Comparison of ENCODE assay signal across 27 cellular contexts in the genomic region with DNA sequence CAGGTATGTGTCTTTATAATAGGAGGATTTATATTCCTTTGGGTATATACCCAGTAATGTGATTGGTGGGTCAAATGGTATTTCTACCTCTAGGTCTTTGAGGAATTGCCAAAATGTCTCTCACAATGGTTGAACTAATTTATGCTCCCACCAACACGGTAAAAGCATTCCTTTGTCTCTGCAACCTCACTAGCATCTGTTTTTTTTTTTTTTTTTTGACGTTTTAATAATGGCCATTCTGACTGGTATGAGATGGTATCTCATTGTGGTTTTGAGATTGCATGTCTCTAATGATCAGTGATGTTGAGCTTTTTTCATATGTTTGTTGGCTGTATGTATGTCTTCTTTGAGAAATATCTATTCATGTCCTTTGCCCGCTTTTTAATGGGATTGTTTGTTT.
DNase-seq lines count a peak whose midpoint lies in the region; ATAC-seq and TF ChIP-seq lines count a peak whose summit lies in the region.
"Had no signal": no experiment of that assay in that cellular context is flagged by ENCODE, and none has a peak within 500 bp of the region (broad histone marks: within the 10 kb centered on the region; RNA-seq: fewer than 3 reads in every experiment).

No MANE protein-coding gene starts in this region.

- POLR2A ChIA-PET in SK-N-SH (lab: Yijun Ruan, JAX), result no interaction called here

- ATAC-seq in SK-N-SH treated with all-trans-retinoic acid at 6 μM for 48 hours, result no peak
- ATAC-seq: A549; CD8-positive, alpha-beta T cell had no signal

- no peaks in the 10 kb centered on the region for H3K9me2 ChIP-seq in SK-N-SH

- H3K27me3 ChIP-seq in SK-N-SH (ENCODE audit: insufficient read depth), result no peaks in the 10 kb centered on the region
- H3K27me3 ChIP-seq: BE2C; BLaER1; BLaER1 treated with 17β-estradiol and CSF1 and Interleukin-3, amounts not matched to agents 10 nM and 100 nM had no signal

- no peak overlapping the region for H2AFZ ChIP-seq in SK-N-SH (ENCODE audit: low read depth)

- no peak for TF ChIP-seq CTCF in SK-N-SH (IDR thresholded peaks at IDR 0.05)

- H3K79me2 ChIP-seq in SK-N-SH (ENCODE audit: insufficient read depth), result no peaks in the 10 kb centered on the region

- H3K4me3 ChIP-seq in SK-N-SH (ENCODE audit: low read depth in 2 of 2, low read length in 1 of 2), result no peak overlapping the region
- H3K4me3 ChIP-seq: A549; BLaER1; BLaER1 treated with 17β-estradiol and CSF1 and Interleukin-3, amounts not matched to agents 10 nM and 100 nM had no signal

- no peaks in the 10 kb centered on the region for H3K9me3 ChIP-seq in SK-N-SH
- H3K9me3 ChIP-seq: A549, BE2C, BLaER1, Caco-2 had no signal

- 24% methylated on average over 3 of the region's 3 CpGs for WGBS in SK-N-SH (ENCODE audit: low lambda C conversion rate)

- H3K4me2 ChIP-seq in SK-N-SH, result no peak overlapping the region
- H3K4me2 ChIP-seq: A549; BLaER1; BLaER1 treated with 17β-estradiol and CSF1 and Interleukin-3, amounts not matched to agents 10 nM and 100 nM had no signal

- no peak overlapping the region for H3K27ac ChIP-seq in SK-N-SH (ENCODE audit: low read depth in 2 of 2, low read length in 1 of 2)
- H3K27ac ChIP-seq: 22Rv1; A549; BLaER1; BLaER1 treated with 17β-estradiol and CSF1 and Interleukin-3, amounts not matched to agents 10 nM and 100 nM; C4-2B had no signal

- no peak overlapping the region for H3K9ac ChIP-seq in SK-N-SH
- H3K9ac ChIP-seq: BLaER1; BLaER1 treated with 17β-estradiol and CSF1 and Interleukin-3, amounts not matched to agents 10 nM and 100 nM had no signal

- no peaks in the 10 kb centered on the region for H3F3A ChIP-seq in SK-N-SH (replicated peaks; ENCODE audit: insufficient read depth)

- no peak for TF ChIP-seq RAD21 in SK-N-SH (IDR thresholded peaks at IDR 0.05; ENCODE audit: low read length)

- DNase-seq in SK-N-SH, result no peak
- DNase-seq: 8988T; ACHN; AML-193; BE2C; C1 segment of cervical spinal cord; Caco-2; Calu3; CD4-positive, alpha-beta memory T cell; CD4-positive, alpha-beta T cell; CD4-positive, CD25-positive, alpha-beta regulatory T cell; CD8-positive, alpha-beta memory T cell; CD8-positive, alpha-beta T cell; COR-L47; DMS 273 treated with DMSO at 0.1 percent for 48 hours; DMS153; DMS53; DMS79; DMS79 treated with DMSO at 0.1 percent for 48 hours; DND-41; EL had no signal

- no peaks in the 10 kb centered on the region for H4K20me1 ChIP-seq in SK-N-SH (ENCODE audit: insufficient read depth)
- H4K20me1 ChIP-seq: BLaER1; BLaER1 treated with 17β-estradiol and CSF1 and Interleukin-3, amounts not matched to agents 10 nM and 100 nM had no signal

- H3K4me1 ChIP-seq in SK-N-SH (ENCODE audit: control insufficient read depth in 1 of 2, insufficient read depth in 2 of 2, low read depth in 1 of 2, low read length in 1 of 2), result no peaks in the 10 kb centered on the region; a peak in 2 of 4 replicates
- H3K4me1 ChIP-seq: A549, BE2C, BLaER1, Caco-2 had no signal

- no peaks in the 10 kb centered on the region for H3K36me3 ChIP-seq in SK-N-SH (replicated peaks in 1 of 2; ENCODE audit: control insufficient read depth in 1 of 2, insufficient read depth in 2 of 2, low read length in 1 of 2)
- H3K36me3 ChIP-seq: BE2C; BLaER1; BLaER1 treated with 17β-estradiol and CSF1 and Interleukin-3, amounts not matched to agents 10 nM and 100 nM had no signal

- CTCF ChIA-PET in SK-N-SH (lab: Yijun Ruan, JAX), result no interaction called here

- TF ChIP-seq EP300 in SK-N-SH (IDR thresholded peaks at IDR 0.05; ENCODE audit: borderline replicate concordance in 1 of 2, low read depth in 1 of 2, low read length in 1 of 2), result no peak

TF ChIP-seq in SK-N-SH treated with all-trans-retinoic acid at 6 μM for 48 hours, 23 proteins besides CTCF, POLR2A, EP300 and RAD21:
- TF ChIP-seq ISL1 (CRISPR knock-in tag; IDR thresholded peaks at IDR 0.05) (peak; percentile 92), ZNF565 (CRISPR knock-in tag; conservative IDR thresholded peaks at IDR 0.05; ENCODE audit: low read depth) (no peak)
- TF ChIP-seq, protein P1, sequence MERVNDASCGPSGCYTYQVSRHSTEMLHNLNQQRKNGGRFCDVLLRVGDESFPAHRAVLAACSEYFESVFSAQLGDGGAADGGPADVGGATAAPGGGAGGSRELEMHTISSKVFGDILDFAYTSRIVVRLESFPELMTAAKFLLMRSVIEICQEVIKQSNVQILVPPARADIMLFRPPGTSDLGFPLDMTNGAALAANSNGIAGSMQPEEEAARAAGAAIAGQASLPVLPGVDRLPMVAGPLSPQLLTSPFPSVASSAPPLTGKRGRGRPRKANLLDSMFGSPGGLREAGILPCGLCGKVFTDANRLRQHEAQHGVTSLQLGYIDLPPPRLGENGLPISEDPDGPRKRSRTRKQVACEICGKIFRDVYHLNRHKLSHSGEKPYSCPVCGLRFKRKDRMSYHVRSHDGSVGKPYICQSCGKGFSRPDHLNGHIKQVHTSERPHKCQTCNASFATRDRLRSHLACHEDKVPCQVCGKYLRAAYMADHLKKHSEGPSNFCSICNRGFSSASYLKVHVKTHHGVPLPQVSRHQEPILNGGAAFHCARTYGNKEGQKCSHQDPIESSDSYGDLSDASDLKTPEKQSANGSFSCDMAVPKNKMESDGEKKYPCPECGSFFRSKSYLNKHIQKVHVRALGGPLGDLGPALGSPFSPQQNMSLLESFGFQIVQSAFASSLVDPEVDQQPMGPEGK (CRISPR knock-in tag; IDR thresholded peaks at IDR 0.05; ENCODE audit: borderline replicate concordance), result no peak
- TF ChIP-seq, protein P2, sequence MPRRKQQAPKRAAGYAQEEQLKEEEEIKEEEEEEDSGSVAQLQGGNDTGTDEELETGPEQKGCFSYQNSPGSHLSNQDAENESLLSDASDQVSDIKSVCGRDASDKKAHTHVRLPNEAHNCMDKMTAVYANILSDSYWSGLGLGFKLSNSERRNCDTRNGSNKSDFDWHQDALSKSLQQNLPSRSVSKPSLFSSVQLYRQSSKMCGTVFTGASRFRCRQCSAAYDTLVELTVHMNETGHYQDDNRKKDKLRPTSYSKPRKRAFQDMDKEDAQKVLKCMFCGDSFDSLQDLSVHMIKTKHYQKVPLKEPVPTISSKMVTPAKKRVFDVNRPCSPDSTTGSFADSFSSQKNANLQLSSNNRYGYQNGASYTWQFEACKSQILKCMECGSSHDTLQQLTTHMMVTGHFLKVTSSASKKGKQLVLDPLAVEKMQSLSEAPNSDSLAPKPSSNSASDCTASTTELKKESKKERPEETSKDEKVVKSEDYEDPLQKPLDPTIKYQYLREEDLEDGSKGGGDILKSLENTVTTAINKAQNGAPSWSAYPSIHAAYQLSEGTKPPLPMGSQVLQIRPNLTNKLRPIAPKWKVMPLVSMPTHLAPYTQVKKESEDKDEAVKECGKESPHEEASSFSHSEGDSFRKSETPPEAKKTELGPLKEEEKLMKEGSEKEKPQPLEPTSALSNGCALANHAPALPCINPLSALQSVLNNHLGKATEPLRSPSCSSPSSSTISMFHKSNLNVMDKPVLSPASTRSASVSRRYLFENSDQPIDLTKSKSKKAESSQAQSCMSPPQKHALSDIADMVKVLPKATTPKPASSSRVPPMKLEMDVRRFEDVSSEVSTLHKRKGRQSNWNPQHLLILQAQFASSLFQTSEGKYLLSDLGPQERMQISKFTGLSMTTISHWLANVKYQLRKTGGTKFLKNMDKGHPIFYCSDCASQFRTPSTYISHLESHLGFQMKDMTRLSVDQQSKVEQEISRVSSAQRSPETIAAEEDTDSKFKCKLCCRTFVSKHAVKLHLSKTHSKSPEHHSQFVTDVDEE (CRISPR knock-in tag; IDR thresholded peaks at IDR 0.05), result no peak

TF ChIP-seq in SK-N-SH, 30 proteins besides CTCF, POLR2A, EP300 and RAD21:
- TF ChIP-seq, protein P3, sequence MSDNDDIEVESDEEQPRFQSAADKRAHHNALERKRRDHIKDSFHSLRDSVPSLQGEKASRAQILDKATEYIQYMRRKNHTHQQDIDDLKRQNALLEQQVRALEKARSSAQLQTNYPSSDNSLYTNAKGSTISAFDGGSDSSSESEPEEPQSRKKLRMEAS (IDR thresholded peaks at IDR 0.05; ENCODE audit: low read depth), result no peak
- TF ChIP-seq TEAD4 (IDR thresholded peaks at IDR 0.05; ENCODE audit: borderline replicate concordance, insufficient read depth) (no peak), EZH2phosphoT487 (IDR thresholded peaks at IDR 0.05; ENCODE audit: borderline replicate concordance, low read depth) (no peak), GATA2 (CRISPR knock-in tag; IDR thresholded peaks at IDR 0.05) (no peak), TCF12 (IDR thresholded peaks at IDR 0.05) (no peak)
- TF ChIP-seq, protein P4, sequence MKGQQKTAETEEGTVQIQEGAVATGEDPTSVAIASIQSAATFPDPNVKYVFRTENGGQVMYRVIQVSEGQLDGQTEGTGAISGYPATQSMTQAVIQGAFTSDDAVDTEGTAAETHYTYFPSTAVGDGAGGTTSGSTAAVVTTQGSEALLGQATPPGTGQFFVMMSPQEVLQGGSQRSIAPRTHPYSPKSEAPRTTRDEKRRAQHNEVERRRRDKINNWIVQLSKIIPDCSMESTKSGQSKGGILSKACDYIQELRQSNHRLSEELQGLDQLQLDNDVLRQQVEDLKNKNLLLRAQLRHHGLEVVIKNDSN (IDR thresholded peaks at IDR 0.05; ENCODE audit: borderline replicate concordance, low read depth), result no peak
